In genomic region chr1:77888429-77889239, GRCh38 we compare ENCODE assay signal across 1 cellular context.
TF ChIP-seq lines count a peak whose summit lies in the region.

TSS of gene NEXN (plus strand) at chr1:77888624. CDS start at chr1:77916107, 27,483 bp downstream.

TF ChIP-seq in HepG2, 621 proteins besides CTCF, POLR2A, EP300 and RAD21 (continued from another document and continues in another):
- TF ChIP-seq DZIP1 (CRISPR knock-in tag; IDR thresholded peaks at IDR 0.05), result no peak
- TF ChIP-seq CREB3 (CRISPR knock-in tag; IDR thresholded peaks at IDR 0.05), result no peak
- TF ChIP-seq SMAD9 (CRISPR knock-in tag; IDR thresholded peaks at IDR 0.05), result no peak
- TF ChIP-seq, protein P1, sequence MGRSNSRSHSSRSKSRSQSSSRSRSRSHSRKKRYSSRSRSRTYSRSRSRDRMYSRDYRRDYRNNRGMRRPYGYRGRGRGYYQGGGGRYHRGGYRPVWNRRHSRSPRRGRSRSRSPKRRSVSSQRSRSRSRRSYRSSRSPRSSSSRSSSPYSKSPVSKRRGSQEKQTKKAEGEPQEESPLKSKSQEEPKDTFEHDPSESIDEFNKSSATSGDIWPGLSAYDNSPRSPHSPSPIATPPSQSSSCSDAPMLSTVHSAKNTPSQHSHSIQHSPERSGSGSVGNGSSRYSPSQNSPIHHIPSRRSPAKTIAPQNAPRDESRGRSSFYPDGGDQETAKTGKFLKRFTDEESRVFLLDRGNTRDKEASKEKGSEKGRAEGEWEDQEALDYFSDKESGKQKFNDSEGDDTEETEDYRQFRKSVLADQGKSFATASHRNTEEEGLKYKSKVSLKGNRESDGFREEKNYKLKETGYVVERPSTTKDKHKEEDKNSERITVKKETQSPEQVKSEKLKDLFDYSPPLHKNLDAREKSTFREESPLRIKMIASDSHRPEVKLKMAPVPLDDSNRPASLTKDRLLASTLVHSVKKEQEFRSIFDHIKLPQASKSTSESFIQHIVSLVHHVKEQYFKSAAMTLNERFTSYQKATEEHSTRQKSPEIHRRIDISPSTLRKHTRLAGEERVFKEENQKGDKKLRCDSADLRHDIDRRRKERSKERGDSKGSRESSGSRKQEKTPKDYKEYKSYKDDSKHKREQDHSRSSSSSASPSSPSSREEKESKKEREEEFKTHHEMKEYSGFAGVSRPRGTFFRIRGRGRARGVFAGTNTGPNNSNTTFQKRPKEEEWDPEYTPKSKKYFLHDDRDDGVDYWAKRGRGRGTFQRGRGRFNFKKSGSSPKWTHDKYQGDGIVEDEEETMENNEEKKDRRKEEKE (IDR thresholded peaks at IDR 0.05), result no peak
- TF ChIP-seq SP5 (CRISPR knock-in tag; IDR thresholded peaks at IDR 0.05; ENCODE audit: borderline replicate concordance, low read depth), result no peak
- TF ChIP-seq SP2 (CRISPR knock-in tag; IDR thresholded peaks at IDR 0.05), result no peak
- no peak for TF ChIP-seq ZNF841 (CRISPR knock-in tag; IDR thresholded peaks at IDR 0.05; ENCODE audit: borderline replicate concordance)
- no peak for TF ChIP-seq ZNF782 (CRISPR knock-in tag; IDR thresholded peaks at IDR 0.05; ENCODE audit: borderline replicate concordance)
- no peak for TF ChIP-seq ZEB1 (IDR thresholded peaks at IDR 0.05; ENCODE audit: insufficient replicate concordance, low read depth)
- peak; percentile 71; the same call in 1 of the 2 replicates for TF ChIP-seq ZNF292 (CRISPR knock-in tag; IDR thresholded peaks at IDR 0.05; ENCODE audit: borderline replicate concordance, low read depth)
- no peak; the same call in 1 of the 2 replicates for TF ChIP-seq ARHGAP35 (CRISPR knock-in tag; IDR thresholded peaks at IDR 0.05; ENCODE audit: borderline replicate concordance)
- no peak for TF ChIP-seq ZSCAN30 (CRISPR knock-in tag; IDR thresholded peaks at IDR 0.05)
- 0 out of 2 replicates have a peak, but pooled peaks have one; percentile 9 for TF ChIP-seq KAT8 (CRISPR knock-in tag; IDR thresholded peaks at IDR 0.05)
- TF ChIP-seq, protein P2, sequence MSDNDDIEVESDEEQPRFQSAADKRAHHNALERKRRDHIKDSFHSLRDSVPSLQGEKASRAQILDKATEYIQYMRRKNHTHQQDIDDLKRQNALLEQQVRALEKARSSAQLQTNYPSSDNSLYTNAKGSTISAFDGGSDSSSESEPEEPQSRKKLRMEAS (IDR thresholded peaks at IDR 0.05), result peak; percentile 41; the same call in 1 of the 2 replicates
- TF ChIP-seq STAG1 (CRISPR knock-in tag; IDR thresholded peaks at IDR 0.05), result no peak
- TF ChIP-seq SALL1 (CRISPR knock-in tag; IDR thresholded peaks at IDR 0.05), result no peak
- peak; percentile 2; the same call in 1 of the 2 replicates for TF ChIP-seq ZNF644 (CRISPR knock-in tag; IDR thresholded peaks at IDR 0.05; ENCODE audit: low read depth)
- TF ChIP-seq ZNF142 (CRISPR knock-in tag; IDR thresholded peaks at IDR 0.05), result no peak
- 0 out of 2 replicates have a peak, but pooled peaks have one; percentile 47 for TF ChIP-seq TOPORS (CRISPR knock-in tag; IDR thresholded peaks at IDR 0.05)
- TF ChIP-seq, protein P3, sequence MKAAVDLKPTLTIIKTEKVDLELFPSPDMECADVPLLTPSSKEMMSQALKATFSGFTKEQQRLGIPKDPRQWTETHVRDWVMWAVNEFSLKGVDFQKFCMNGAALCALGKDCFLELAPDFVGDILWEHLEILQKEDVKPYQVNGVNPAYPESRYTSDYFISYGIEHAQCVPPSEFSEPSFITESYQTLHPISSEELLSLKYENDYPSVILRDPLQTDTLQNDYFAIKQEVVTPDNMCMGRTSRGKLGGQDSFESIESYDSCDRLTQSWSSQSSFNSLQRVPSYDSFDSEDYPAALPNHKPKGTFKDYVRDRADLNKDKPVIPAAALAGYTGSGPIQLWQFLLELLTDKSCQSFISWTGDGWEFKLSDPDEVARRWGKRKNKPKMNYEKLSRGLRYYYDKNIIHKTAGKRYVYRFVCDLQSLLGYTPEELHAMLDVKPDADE (CRISPR knock-in tag; IDR thresholded peaks at IDR 0.05), result no peak
- TF ChIP-seq ARNTL (CRISPR knock-in tag; IDR thresholded peaks at IDR 0.05), result no peak
- TF ChIP-seq ZNF253 (CRISPR knock-in tag; IDR thresholded peaks at IDR 0.05; ENCODE audit: borderline replicate concordance), result no peak
- no peak for TF ChIP-seq ZNF670 (CRISPR knock-in tag; IDR thresholded peaks at IDR 0.05; ENCODE audit: borderline replicate concordance)
- no peak for TF ChIP-seq HDAC2 (CRISPR knock-in tag; IDR thresholded peaks at IDR 0.05)
- no peak for TF ChIP-seq ZNF180 (CRISPR knock-in tag; IDR thresholded peaks at IDR 0.05; ENCODE audit: borderline replicate concordance, low read depth)
- TF ChIP-seq MEF2D (CRISPR knock-in tag; IDR thresholded peaks at IDR 0.05), result no peak
- 0 out of 2 replicates have a peak, but pooled peaks have one; percentile 18 for TF ChIP-seq ZNF138 (CRISPR knock-in tag; IDR thresholded peaks at IDR 0.05; ENCODE audit: low read depth)
- no peak for TF ChIP-seq ELK4 (CRISPR knock-in tag; IDR thresholded peaks at IDR 0.05; ENCODE audit: borderline replicate concordance)
- TF ChIP-seq ZNF282 (IDR thresholded peaks at IDR 0.05; ENCODE audit: partially characterized antibody), result no peak
- TF ChIP-seq NFE2L2 (IDR thresholded peaks at IDR 0.05; ENCODE audit: low read length), result no peak
- no peak for TF ChIP-seq ZNF839 (CRISPR knock-in tag; IDR thresholded peaks at IDR 0.05; ENCODE audit: borderline replicate concordance)
- TF ChIP-seq, protein P4, sequence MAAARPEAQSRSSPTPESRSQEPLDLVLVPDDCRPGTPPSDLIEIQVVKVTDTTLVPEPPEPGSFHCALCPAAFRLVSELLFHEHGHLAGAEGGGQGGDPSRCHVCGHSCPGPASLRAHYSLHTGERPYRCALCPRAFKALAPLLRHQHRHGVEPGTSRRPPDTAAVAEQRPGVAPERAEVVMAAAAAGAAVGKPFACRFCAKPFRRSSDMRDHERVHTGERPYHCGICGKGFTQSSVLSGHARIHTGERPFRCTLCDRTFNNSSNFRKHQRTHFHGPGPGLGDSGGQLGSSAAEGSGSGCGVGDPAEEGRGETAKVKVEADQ (CRISPR knock-in tag; IDR thresholded peaks at IDR 0.05; ENCODE audit: borderline replicate concordance), result no peak
- no peak for TF ChIP-seq KAT2B (IDR thresholded peaks at IDR 0.05; ENCODE audit: borderline replicate concordance, low read depth, low read length)
- 0 out of 2 replicates have a peak, but pooled peaks have one; percentile 39 for TF ChIP-seq SALL2 (CRISPR knock-in tag; IDR thresholded peaks at IDR 0.05)
- no peak for TF ChIP-seq ZZZ3 (CRISPR knock-in tag; IDR thresholded peaks at IDR 0.05; ENCODE audit: borderline replicate concordance)
- no peak for TF ChIP-seq AGO2 (optimal IDR thresholded peaks at IDR 0.05; ENCODE audit: low read depth, low read length)
- TF ChIP-seq ZNF33B (CRISPR knock-in tag; IDR thresholded peaks at IDR 0.05), result no peak
- no peak for TF ChIP-seq FOXP4 (CRISPR knock-in tag; IDR thresholded peaks at IDR 0.05)
- TF ChIP-seq ZNF567 (CRISPR knock-in tag; IDR thresholded peaks at IDR 0.05; ENCODE audit: borderline replicate concordance), result no peak
- TF ChIP-seq NFKBIZ (CRISPR knock-in tag; IDR thresholded peaks at IDR 0.05), result no peak
- TF ChIP-seq SIX1 (CRISPR knock-in tag; IDR thresholded peaks at IDR 0.05; ENCODE audit: borderline replicate concordance), result no peak
- TF ChIP-seq GATA4 (IDR thresholded peaks at IDR 0.05; ENCODE audit: borderline replicate concordance, low read depth), result no peak
- TF ChIP-seq, protein P5, sequence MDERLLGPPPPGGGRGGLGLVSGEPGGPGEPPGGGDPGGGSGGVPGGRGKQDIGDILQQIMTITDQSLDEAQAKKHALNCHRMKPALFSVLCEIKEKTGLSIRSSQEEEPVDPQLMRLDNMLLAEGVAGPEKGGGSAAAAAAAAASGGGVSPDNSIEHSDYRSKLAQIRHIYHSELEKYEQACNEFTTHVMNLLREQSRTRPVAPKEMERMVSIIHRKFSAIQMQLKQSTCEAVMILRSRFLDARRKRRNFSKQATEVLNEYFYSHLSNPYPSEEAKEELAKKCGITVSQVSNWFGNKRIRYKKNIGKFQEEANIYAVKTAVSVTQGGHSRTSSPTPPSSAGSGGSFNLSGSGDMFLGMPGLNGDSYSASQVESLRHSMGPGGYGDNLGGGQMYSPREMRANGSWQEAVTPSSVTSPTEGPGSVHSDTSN (CRISPR knock-in tag; IDR thresholded peaks at IDR 0.05), result no peak
- TF ChIP-seq CREB1 (IDR thresholded peaks at IDR 0.05), result no peak
- no peak for TF ChIP-seq CREB1 (CRISPR knock-in tag; IDR thresholded peaks at IDR 0.05)
- no peak for TF ChIP-seq ZNF552 (CRISPR knock-in tag; IDR thresholded peaks at IDR 0.05; ENCODE audit: borderline replicate concordance)
